Comparison of ENCODE assay signal across 10 cellular contexts in the genomic region with DNA sequence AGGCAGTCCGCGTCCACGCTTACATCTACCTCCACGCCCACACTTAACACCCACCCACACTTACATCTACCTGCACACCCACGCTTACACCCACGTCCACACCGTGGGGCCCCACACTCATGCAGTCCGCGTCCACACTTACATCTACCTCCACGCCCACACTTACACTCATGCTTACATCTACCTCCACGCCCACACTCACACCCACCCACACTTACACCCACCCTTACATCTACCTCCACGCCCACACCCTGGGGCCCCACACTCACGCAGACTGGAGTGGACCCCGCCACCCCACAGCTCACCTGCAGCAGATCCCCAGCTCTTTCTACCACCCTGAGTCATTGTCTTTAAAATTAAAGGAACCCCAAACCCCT. TPM values are rescaled to one million over a fixed set of nuclear protein-coding genes. Genes with fewer than 3 reads are reported as not detected.
DNase-seq lines count a peak whose midpoint lies in the region; ATAC-seq and TF ChIP-seq lines count a peak whose summit lies in the region.
"Had no signal": no experiment of that assay in that cellular context is flagged by ENCODE, and none has a peak within 500 bp of the region (broad histone marks: within the 10 kb centered on the region; RNA-seq: fewer than 3 reads in every experiment).

No MANE protein-coding gene starts in this region.

- intact Hi-C loops in left cardiac atrium (cut with DNase I): no loop called here

- no peak for TF ChIP-seq CTCF in GM12865 (IDR thresholded peaks at IDR 0.05; ENCODE audit: insufficient read depth, low read depth, low read length, missing control alignments)

- no peaks in the 10 kb centered on the region for H3K27me3 ChIP-seq in MG63

- DNase-seq in GM12865 (ENCODE audit: low read depth): peak; percentile 39
- DNase-seq in activated T-cell treated with anti-CD3 and anti-CD28 coated beads for 48 hours (ENCODE audit: low read depth): peak; percentile 37
- no peak for DNase-seq in left cardiac atrium
- peak; percentile 76 for DNase-seq in stimulated activated CD4-positive, alpha-beta T cell treated with anti-CD3 and anti-CD28 coated beads, Interleukin-1b, Interleukin-23, amount 100 ng/mL, for 48 hours
- DNase-seq in NOMO-1 treated with dmso at 0.1 percent for 144 hours (lab: John Stamatoyannopoulos, UW; ENCODE audit: unreplicated experiment): no peak
- no peak for DNase-seq in MG63
- no peak for DNase-seq in NCI-H345 treated with DMSO at 0.1 percent for 48 hours (lab: John Stamatoyannopoulos, UW; ENCODE audit: unreplicated experiment)
- DNase-seq in NCI-H524 treated with DMSO at 0.1 percent for 48 hours (lab: John Stamatoyannopoulos, UW): no peak
- DNase-seq: cortex of kidney, glutamatergic neuron had no signal

- ATAC-seq in left cardiac atrium: peak; percentile 41 to 55

- H3K36me3 ChIP-seq in MG63: no peaks in the 10 kb centered on the region; the same call in 1 of the 2 replicates

- H3K9me3 ChIP-seq in MG63: no peaks in the 10 kb centered on the region

- H3K4me3 ChIP-seq in GM12865 (ENCODE audit: low read depth, low read length) (no peak overlapping the region), MG63 (no peak overlapping the region)

RNA-seq across cellular contexts. Expression of gene PWWP2B, which starts 32.4 kb away (rescaled TPM):
- 10 to 100 TPM; 11.8 to 12.7 TPM for total RNA-seq in left cardiac atrium
- 20.1 and 25.2 TPM in 2 replicates for total RNA-seq in MG63 (2014; rRNA removed; shearing (Covaris generic); ENCODE audit: low replicate concordance)

RNA-seq across cellular contexts. Expression of gene LRRC27, which starts 32.6 kb away (rescaled TPM):
- 1 to 10 TPM; 3.7 to 4.4 TPM for total RNA-seq in left cardiac atrium
- 8.3 and 13.7 TPM in 2 replicates for total RNA-seq in MG63 (2014; rRNA removed; shearing (Covaris generic); ENCODE audit: low replicate concordance)

RNA-seq across cellular contexts. Expression of gene STK32C, which starts 56.8 kb away (rescaled TPM):
- 1 to 10 TPM; 6.1 to 6.6 TPM for total RNA-seq in left cardiac atrium
- total RNA-seq in MG63 (2014; rRNA removed; shearing (Covaris generic); ENCODE audit: low replicate concordance): 25.9 and 36.6 TPM in 2 replicates

Comparison
In these comparisons a context has a peak if more than half of its experiments do, and no peak if none do; other contexts are left out.
1. DNase-seq: peak in GM12865 (single experiment), activated T-cell treated with anti-CD3 and anti-CD28 coated beads for 48 hours (single experiment) and stimulated activated CD4-positive, alpha-beta T cell treated with anti-CD3 and anti-CD28 coated beads, Interleukin-1b, Interleukin-23, amount 100 ng/mL, for 48 hours (single experiment); none in left cardiac atrium (single experiment), NOMO-1 treated with dmso at 0.1 percent for 144 hours (single experiment), MG63 (single experiment), NCI-H345 treated with DMSO at 0.1 percent for 48 hours (single experiment) and NCI-H524 treated with DMSO at 0.1 percent for 48 hours (single experiment).